In the genomic region with DNA sequence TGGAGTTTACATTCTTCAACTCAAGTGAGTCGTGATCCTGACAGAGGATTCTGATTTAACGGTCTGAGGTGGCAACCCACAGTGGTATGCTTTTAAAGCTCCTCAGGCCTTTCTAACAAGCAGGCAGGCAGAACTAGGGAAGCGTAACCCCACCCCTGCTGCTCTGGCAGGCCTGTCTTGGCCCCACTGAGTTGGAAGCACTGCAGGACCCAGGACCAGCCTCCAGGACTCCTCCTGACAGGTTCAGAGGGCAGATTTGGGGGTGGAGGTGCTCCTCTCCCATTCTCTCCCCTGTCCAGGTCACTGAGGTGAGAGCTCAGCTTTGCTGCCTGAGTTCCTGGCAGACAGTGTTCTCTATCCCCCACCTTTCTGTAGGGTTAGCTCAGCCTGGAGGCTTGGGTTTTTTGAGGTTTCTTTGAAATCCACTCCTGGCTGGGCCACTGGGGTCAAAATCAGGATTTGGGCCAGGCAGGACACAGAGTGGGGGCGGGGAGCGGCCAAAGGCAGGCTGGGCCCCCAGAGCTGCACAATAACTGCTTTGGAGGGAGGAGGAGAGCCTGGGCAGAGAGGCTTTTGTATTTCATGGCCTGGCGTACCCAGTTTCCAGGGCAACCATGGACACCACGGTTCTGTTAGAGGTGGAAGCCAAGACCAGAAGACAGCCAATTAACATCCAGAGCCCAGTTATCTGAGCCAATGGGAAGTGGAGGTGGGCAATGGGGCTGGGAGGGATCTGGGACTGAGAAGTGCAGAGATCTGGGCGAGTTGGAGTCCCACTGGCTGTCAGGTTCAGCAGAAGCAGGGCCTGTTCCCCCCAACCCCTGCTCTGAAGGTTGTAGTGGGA, we compare ENCODE assay signal across 11 cellular contexts. TPM values are rescaled to one million over a fixed set of nuclear protein-coding genes. Genes with fewer than 3 reads are reported as not detected.
DNase-seq lines count a peak whose midpoint lies in the region; ATAC-seq and TF ChIP-seq lines count a peak whose summit lies in the region.
"Had no signal": no experiment of that assay in that cellular context is flagged by ENCODE, and none has a peak within 500 bp of the region (broad histone marks: within the 10 kb centered on the region; RNA-seq: fewer than 3 reads in every experiment).

No MANE protein-coding gene starts in this region.

- H3K36me3 ChIP-seq in adrenal gland (replicated peaks in 1 of 2), result peaks cover 0 to 40% of the 10 kb centered on the region in 2 donors
- peaks cover 68% of the 10 kb centered on the region for H3K36me3 ChIP-seq in lower lobe of right lung

- DNase-seq in cardiac septum (ENCODE audit: low spot score) (peak; percentile 19), Right ventricle myocardium inferior (ENCODE audit: missing footprints) (no peak), adrenal gland (peak in 6 of 7 donors; percentile 21 to 75 (median 57)), iPS DF 19.7 (ENCODE audit: low read depth, low spot score) (peak; percentile 91), type B pancreatic cell (ENCODE audit: extremely low spot score, unreplicated experiment) (no peak), NCI-H1092 treated with DMSO at 0.1 percent for 48 hours (lab: John Stamatoyannopoulos, UW) (no peak), lower lobe of right lung (no peak)
- DNase-seq: CD8-positive, alpha-beta T cell; SHP77 had no signal

- H3K27me3 ChIP-seq in adrenal gland (no peaks in the 10 kb centered on the region), lower lobe of right lung (ENCODE audit: low read depth) (no peaks in the 10 kb centered on the region)
- H3K27me3 ChIP-seq: upper lobe of left lung had no signal

- H3K4me3 ChIP-seq in adrenal gland, result no peak overlapping the region
- no peak overlapping the region for H3K4me3 ChIP-seq in lower lobe of right lung
- H3K4me3 ChIP-seq: upper lobe of left lung had no signal

- H3K9me3 Mint-ChIP-seq in type B pancreatic cell, result no peaks in the 10 kb centered on the region
- H3K9me3 Mint-ChIP-seq: CD8-positive, alpha-beta T cell had no signal

- no peaks in the 10 kb centered on the region for H3K36me3 Mint-ChIP-seq in type B pancreatic cell

- H3K9me3 ChIP-seq in adrenal gland (replicated peaks in 1 of 3), result no peaks in the 10 kb centered on the region
- H3K9me3 ChIP-seq in lower lobe of right lung, result no peaks in the 10 kb centered on the region
- H3K9me3 ChIP-seq: upper lobe of left lung had no signal

- no peak for TF ChIP-seq POLR2A in adrenal gland (IDR thresholded peaks at IDR 0.05)

- peak overlapping the region; percentile 28 for H3K4me3 Mint-ChIP-seq in type B pancreatic cell
- H3K4me3 Mint-ChIP-seq: CD8-positive, alpha-beta T cell had no signal

- H3K4me1 Mint-ChIP-seq in type B pancreatic cell (ENCODE audit: unreplicated experiment), result peaks cover 30% of the 10 kb centered on the region

- intact Hi-C loops in cardiac septum (cut with DNase I), result no loop called here
- intact Hi-C loops in Right ventricle myocardium inferior (cut with DNase I), result loop anchor here (5.0 kb wide), 1 partner anchor 114 kb away; the partner anchor contains the start of gene RSAD1
- intact Hi-C loops in adrenal gland (cut with DNase I), result loop anchor here in 1 of 2 donors (5.0 kb wide), 1 partner anchor 34 kb away; the partner anchor contains the start of gene LRRC59
- intact Hi-C loops in lower lobe of right lung (cut with DNase I), result no loop called here

- no peak overlapping the region for H3K27ac ChIP-seq in adrenal gland
- H3K27ac ChIP-seq in lower lobe of right lung, result no peak overlapping the region
- H3K27ac ChIP-seq: upper lobe of left lung had no signal

- no peak for ATAC-seq in Right ventricle myocardium inferior
- no peak for ATAC-seq in lower lobe of right lung
- no peak for ATAC-seq in GM21737 (IDR thresholded peaks at IDR 0.05; ENCODE audit: unreplicated experiment)
- ATAC-seq: CD8-positive, alpha-beta T cell had no signal

- H3K27me3 Mint-ChIP-seq in type B pancreatic cell, result no peaks in the 10 kb centered on the region

- H3K4me1 ChIP-seq in adrenal gland (replicated peaks in 1 of 2), result peaks cover 7 to 16% of the 10 kb centered on the region in 2 donors
- H3K4me1 ChIP-seq in lower lobe of right lung, result peaks cover 7% of the 10 kb centered on the region

- 50 to 52% (median 51%) methylated on average over 7 to 8 of the region's 8 CpGs for WGBS in adrenal gland, 4 donors

- peak overlapping the region; percentile 50 for H3K27ac Mint-ChIP-seq in type B pancreatic cell
- H3K27ac Mint-ChIP-seq: CD8-positive, alpha-beta T cell had no signal

- no peak for TF ChIP-seq CTCF in adrenal gland (IDR thresholded peaks at IDR 0.05)
- no peak for TF ChIP-seq CTCF in type B pancreatic cell (conservative IDR thresholded peaks at IDR 0.05)
- no peak for TF ChIP-seq CTCF in lower lobe of right lung (IDR thresholded peaks at IDR 0.05)

RNA-seq across cellular contexts. Expression of gene MRPL27, which starts 9.5 kb away (rescaled TPM):
- 61.4 TPM for total RNA-seq in cardiac septum
- 85.0 TPM for total RNA-seq in Right ventricle myocardium inferior
- total RNA-seq in adrenal gland, result 100 to 1,000 TPM in 2 of 8 donors, 10 to 100 TPM in 6; 75.0 to 130 (median 89.3) TPM
- 100 to 1,000 TPM in 2 of 3 donors, 10 to 100 TPM in 1; 96.4 to 287 (median 159) TPM for polyA plus RNA-seq in adrenal gland
- 66.6 and 76.9 TPM in 2 replicates for total RNA-seq in type B pancreatic cell (ENCODE audit: low replicate concordance)
- 43.9 TPM for total RNA-seq in lower lobe of right lung

RNA-seq across cellular contexts. Expression of gene EME1, which starts 9.6 kb away (rescaled TPM):
- total RNA-seq in cardiac septum (0.35 TPM), Right ventricle myocardium inferior (0.60 TPM), adrenal gland (1 to 10 TPM in 2 of 8 donors, under 1 TPM in 6; 0.18 to 1.2 (median 0.50) TPM), type B pancreatic cell (ENCODE audit: low replicate concordance) (6.2 and 18.7 TPM in 2 replicates), lower lobe of right lung (1.8 TPM)
- polyA plus RNA-seq in adrenal gland, result 1 to 10 TPM in 1 of 3 donors, under 1 TPM in 2; 0.48 to 1.5 (median 0.84) TPM

RNA-seq across cellular contexts. Expression of gene XYLT2, which starts 17.5 kb away (rescaled TPM):
- total RNA-seq in cardiac septum, result 10.8 TPM
- 16.4 TPM for total RNA-seq in Right ventricle myocardium inferior
- 10 to 100 TPM; 14.7 to 40.3 (median 33.5) TPM for total RNA-seq in adrenal gland
- 10 to 100 TPM in 2 of 3 donors, 1 to 10 TPM in 1; 4.6 to 29.8 (median 16.2) TPM for polyA plus RNA-seq in adrenal gland
- total RNA-seq in type B pancreatic cell (ENCODE audit: low replicate concordance), result 23.5 and 38.8 TPM in 2 replicates
- 19.3 TPM for total RNA-seq in lower lobe of right lung

RNA-seq across cellular contexts. Expression of gene LRRC59, which starts 33.9 kb away (rescaled TPM):
- total RNA-seq in cardiac septum (32.9 TPM), Right ventricle myocardium inferior (24.5 TPM), adrenal gland (100 to 1,000 TPM in 6 of 8 donors, 10 to 100 TPM in 2; 88.6 to 337 (median 110) TPM), type B pancreatic cell (ENCODE audit: low replicate concordance) (75.3 and 104 TPM in 2 replicates), lower lobe of right lung (55.5 TPM)
- 100 to 1,000 TPM in 1 of 3 donors, 10 to 100 TPM in 2; 38.0 to 305 (median 49.3) TPM for polyA plus RNA-seq in adrenal gland

Comparison
In these comparisons a context has a peak if more than half of its experiments do, and no peak if none do; other contexts are left out.
1. DNase-seq: peak in cardiac septum (single experiment), adrenal gland (6 of 7) and iPS DF 19.7 (single experiment); none in Right ventricle myocardium inferior (single experiment), type B pancreatic cell (single experiment), NCI-H1092 treated with DMSO at 0.1 percent for 48 hours (single experiment) and lower lobe of right lung (single experiment).